In the genomic region with DNA sequence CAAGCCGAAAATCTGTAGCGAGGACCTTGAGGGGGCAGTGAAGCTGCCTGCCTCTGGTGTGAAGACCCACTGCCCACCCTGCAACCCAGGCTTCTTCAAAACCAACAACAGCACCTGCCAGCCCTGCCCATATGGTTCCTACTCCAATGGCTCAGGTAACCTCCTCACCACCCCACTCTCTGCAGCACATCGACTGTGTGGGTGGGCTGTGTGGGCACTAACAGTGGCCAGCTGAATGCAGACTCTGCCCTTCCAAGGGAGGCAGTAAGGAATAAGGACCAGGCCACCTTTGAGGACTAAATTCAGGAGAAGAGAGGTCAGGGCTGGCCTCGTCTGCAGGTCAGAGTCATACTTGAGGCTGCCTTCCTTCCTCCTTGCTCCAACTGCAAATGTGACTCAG, we compare ENCODE assay signal across 24 cellular contexts.
"Had no signal": no experiment of that assay in that cellular context is flagged by ENCODE, and none has a peak within 500 bp of the region (broad histone marks: within the 10 kb centered on the region; RNA-seq: fewer than 3 reads in every experiment).

No MANE protein-coding gene starts in this region.

- H3K27me3 ChIP-seq: colonic mucosa, esophagus squamous epithelium, gastrocnemius medialis, heart right ventricle, left lung had no signal

- H3K36me3 ChIP-seq: esophagus squamous epithelium, gastrocnemius medialis, heart right ventricle, left lung, lower lobe of right lung had no signal

- H3K36me3 Mint-ChIP-seq: mesothelial cell of epicardium had no signal

- DNase-seq: colonic mucosa; cortex of kidney; effector CD8-positive, alpha-beta T cell; effector memory CD8-positive, alpha-beta T cell; endodermal cell; erythroblast; esophagus squamous epithelium; foreskin fibroblast; foreskin melanocyte; gastrocnemius medialis; glutamatergic neuron; heart right ventricle; hippocampal formation; left cardiac atrium; left lung; left ventricle myocardium superior; lower lobe of right lung; mesenchymal stem cell; mucosa of descending colon had no signal

- ATAC-seq: effector memory CD8-positive, alpha-beta T cell; gastrocnemius medialis; heart right ventricle; left cardiac atrium; left lung; left ventricle myocardium superior; lower lobe of right lung; mucosa of descending colon had no signal

- H3K27ac ChIP-seq: colonic mucosa, epithelial cell of prostate, esophagus squamous epithelium, gastrocnemius medialis, heart right ventricle, left lung had no signal

- H3K27me3 Mint-ChIP-seq: effector memory CD8-positive, alpha-beta T cell had no signal

- FAIRE-seq: endometrium, islet of Langerhans had no signal

- H3K4me3 ChIP-seq: colonic mucosa, esophagus squamous epithelium, gastrocnemius medialis, heart right ventricle, left lung, lower lobe of right lung, mucosa of descending colon had no signal

- H3K9me3 Mint-ChIP-seq: dendritic cell treated with granulocyte-macrophage colony-stimulating factor and Interleukin-4, amounts not matched to agents 40 ng/mL and 50 ng/mL, for 4 days; effector memory CD8-positive, alpha-beta T cell; endodermal cell; mesothelial cell of epicardium had no signal

- H3K9me3 ChIP-seq: colonic mucosa, esophagus squamous epithelium, gastrocnemius medialis, heart right ventricle, left lung, lower lobe of right lung, mucosa of descending colon had no signal

- H3K4me3 Mint-ChIP-seq: dendritic cell treated with granulocyte-macrophage colony-stimulating factor and Interleukin-4, amounts not matched to agents 40 ng/mL and 50 ng/mL, for 4 days; effector memory CD8-positive, alpha-beta T cell; endodermal cell; mesothelial cell of epicardium had no signal

- H3K4me1 ChIP-seq: colonic mucosa, gastrocnemius medialis had no signal

- H3K27ac Mint-ChIP-seq: dendritic cell treated with granulocyte-macrophage colony-stimulating factor and Interleukin-4, amounts not matched to agents 40 ng/mL and 50 ng/mL, for 4 days; effector memory CD8-positive, alpha-beta T cell; endodermal cell; mesothelial cell of epicardium had no signal
